13 cellular contexts compared by ENCODE assay signal in genomic region chr2:150619607-150620330, GRCh38.
A peak's percentile ranks its signal among the peaks of the same experiment; 100 is the strongest.
DNase-seq lines count a peak whose midpoint lies in the region; ATAC-seq and FAIRE-seq lines count a peak whose summit lies in the region.
"Had no signal": no experiment of that assay in that cellular context is flagged by ENCODE, and none has a peak within 500 bp of the region (broad histone marks: within the 10 kb centered on the region; RNA-seq: fewer than 3 reads in every experiment).

No MANE protein-coding gene starts in this region.

- no peak for DNase-seq in Right ventricle myocardium inferior (ENCODE audit: missing footprints)
- no peak for DNase-seq in cardiac septum (ENCODE audit: low spot score)
- DNase-seq in left lobe of liver (ENCODE audit: low spot score) = no peak
- DNase-seq in activated CD8-positive, alpha-beta memory T cell treated with anti-CD3 and anti-CD28 coated beads, Interleukin-2, amount 50 U/mL, for 48 hours = no peak
- DNase-seq in Kasumi-1 (lab: John Stamatoyannopoulos, UW) = no peak
- DNase-seq in activated gamma-delta T cell (lab: John Stamatoyannopoulos, UW) = no peak
- DNase-seq in HPDE6-E6E7 (ENCODE audit: extremely low spot score) = no peak
- DNase-seq: 8988T; activated CD8-positive, alpha-beta memory T cell treated with anti-CD3 and anti-CD28 coated beads, Interleukin-2, amount 50 U/mL, for 4 hours; central memory CD4-positive, alpha-beta T cell; Karpas-422; NCI-H524 treated with DMSO at 0.1 percent for 48 hours had no signal

- peak; percentile 72 for FAIRE-seq in endometrium (lab: Jason Lieb, UNC)

- ATAC-seq in Right ventricle myocardium inferior (peak; percentile 77), left lobe of liver (peak; percentile 26)

- intact Hi-C loops in Right ventricle myocardium inferior (cut with DNase I) (loop anchor here (10.0 kb wide), 2 partner anchors 165 to 435 kb away; no protein-coding TSS in a partner anchor), cardiac septum (cut with DNase I) (loop anchor here (10.0 kb wide), 2 partner anchors 125 to 435 kb away; no protein-coding TSS in a partner anchor)
